In the genomic region with DNA sequence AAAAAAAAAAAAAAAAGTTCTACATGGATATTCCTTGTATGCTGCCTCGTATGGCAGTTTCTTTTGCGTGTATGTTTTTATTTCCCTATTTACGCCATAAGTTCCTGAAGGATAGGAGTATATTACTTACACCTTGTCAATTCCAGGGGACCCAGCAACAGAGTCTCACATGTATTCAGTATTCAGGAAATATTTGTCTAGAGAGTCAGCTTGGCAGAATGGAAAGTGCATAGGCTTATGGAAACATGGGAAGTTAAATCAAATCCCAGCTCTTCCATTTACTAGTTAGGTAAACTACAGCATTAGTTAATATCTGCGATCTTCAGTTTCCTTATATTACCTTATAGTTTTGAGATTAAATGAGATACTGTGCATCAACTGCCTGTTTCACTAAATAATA, we compare ENCODE assay signal across 10 cellular contexts. TPM values are rescaled to one million over a fixed set of nuclear protein-coding genes. Genes with fewer than 3 reads are reported as not detected.
DNase-seq lines count a peak whose midpoint lies in the region; ATAC-seq and TF ChIP-seq lines count a peak whose summit lies in the region.
"Had no signal": no experiment of that assay in that cellular context is flagged by ENCODE, and none has a peak within 500 bp of the region (broad histone marks: within the 10 kb centered on the region; RNA-seq: fewer than 3 reads in every experiment).

No MANE protein-coding gene starts in this region.

- peak overlapping the region; percentile 88 for H3K27ac ChIP-seq in 22Rv1
- no peak overlapping the region for H3K27ac ChIP-seq in HEK293 (ENCODE audit: extremely low read depth, low read depth, low read length)
- peak overlapping the region; percentile 100 for H3K27ac ChIP-seq in VCaP
- H3K27ac ChIP-seq in lower lobe of right lung, result no peak overlapping the region

- no peaks in the 10 kb centered on the region for H3K36me3 ChIP-seq in HEK293 (ENCODE audit: control insufficient read depth in 2 of 2, insufficient read depth in 1 of 2, low read length in 2 of 2)
- no peaks in the 10 kb centered on the region for H3K36me3 ChIP-seq in lower lobe of right lung

- H3K4me1 ChIP-seq in HEK293 (ENCODE audit: control insufficient read depth, insufficient read depth, low read length), result peaks cover 8% of the 10 kb centered on the region
- peaks cover 6% of the 10 kb centered on the region for H3K4me1 ChIP-seq in lower lobe of right lung

- no peak overlapping the region for H3K4me3 Mint-ChIP-seq in activated T-helper 17 cell treated with anti-CD3 and anti-CD28 coated beads, Interleukin-2, amount 50 U/mL, for 72 hours

- DNase-seq in lung microvascular endothelial cell (ENCODE audit: low read depth in 2 of 2) (peak; percentile 28 to 63), lower lobe of right lung (no peak), GM03348 (ENCODE audit: low spot score) (no peak), NCI-H526 (lab: John Stamatoyannopoulos, UW) (no peak)

- CTCF ChIA-PET in HEK293 (lab: Yijun Ruan, JAX), result interaction anchor here (0.6 to 3.1 kb wide), 36 partner anchors 9 to 978 kb away, joined by 3 to 28 read pairs (median 4); a partner anchor contains a TSS

- POLR2A ChIA-PET in HEK293 (lab: Yijun Ruan, JAX), result no interaction called here

- no peaks in the 10 kb centered on the region for H3K9me3 Mint-ChIP-seq in activated T-helper 17 cell treated with anti-CD3 and anti-CD28 coated beads, Interleukin-2, amount 50 U/mL, for 72 hours

- no peak overlapping the region for H3K27ac Mint-ChIP-seq in activated T-helper 17 cell treated with anti-CD3 and anti-CD28 coated beads, Interleukin-2, amount 50 U/mL, for 72 hours

- no peaks in the 10 kb centered on the region for H3K27me3 Mint-ChIP-seq in activated T-helper 17 cell treated with anti-CD3 and anti-CD28 coated beads, Interleukin-2, amount 50 U/mL, for 72 hours

- H3K4me1 Mint-ChIP-seq in activated T-helper 17 cell treated with anti-CD3 and anti-CD28 coated beads, Interleukin-2, amount 50 U/mL, for 72 hours, result peaks cover 3% of the 10 kb centered on the region

- H3K9me3 ChIP-seq in HEK293 (ENCODE audit: control insufficient read depth, insufficient read depth, low read depth, low read length) (no peaks in the 10 kb centered on the region), lower lobe of right lung (no peaks in the 10 kb centered on the region)
- H3K9me3 ChIP-seq: Caco-2 had no signal

- TF ChIP-seq CTCF in 22Rv1 (IDR thresholded peaks at IDR 0.05) (no peak), HEK293 (tag by site-specific recombination; IDR thresholded peaks at IDR 0.05) (no peak), VCaP (conservative IDR thresholded peaks at IDR 0.05) (no peak), lower lobe of right lung (IDR thresholded peaks at IDR 0.05) (no peak)

- no peaks in the 10 kb centered on the region for H3K36me3 Mint-ChIP-seq in activated T-helper 17 cell treated with anti-CD3 and anti-CD28 coated beads, Interleukin-2, amount 50 U/mL, for 72 hours (ENCODE audit: low read depth)

- intact Hi-C loops in lower lobe of right lung (cut with DNase I), result no loop called here

- no peaks in the 10 kb centered on the region for H3K27me3 ChIP-seq in lower lobe of right lung (ENCODE audit: low read depth)

- no peak for ATAC-seq in lower lobe of right lung
- ATAC-seq in activated T-helper 17 cell treated with anti-CD3 and anti-CD28 coated beads, Interleukin-2, amount 50 U/mL, for 72 hours (replicated peaks), result no peak

- H3K4me3 ChIP-seq in HEK293 (ENCODE audit: low read depth, low read length) (no peak overlapping the region), lower lobe of right lung (no peak overlapping the region)

TF ChIP-seq in HEK293, 187 proteins besides CTCF, POLR2A, EP300 and RAD21:
- TF ChIP-seq ZNF664 (tag by site-specific recombination; IDR thresholded peaks at IDR 0.05) (peak; percentile 49; the same call in 1 of the 2 replicates), ZNF169 (tag by site-specific recombination; IDR thresholded peaks at IDR 0.05) (no peak)

RNA-seq across cellular contexts. Expression of a gene that starts 51.1 kb away (rescaled TPM):
- total RNA-seq in lung microvascular endothelial cell (not detected in 2 replicates), lower lobe of right lung (0.80 TPM)
- total RNA-seq in activated T-helper 17 cell treated with anti-CD3 and anti-CD28 coated beads, Interleukin-2, amount 50 U/mL, for 72 hours, result not detected
- total RNA-seq: Caco-2, HepG2 had no signal

Comparison
In these comparisons a context has a peak if more than half of its experiments do, and no peak if none do; other contexts are left out.
1. H3K27ac ChIP-seq: peak in 22Rv1 (single experiment) and VCaP (single experiment); none in HEK293 (single experiment) and lower lobe of right lung (single experiment).
2. DNase-seq: peak in lung microvascular endothelial cell (2 of 2); none in lower lobe of right lung (single experiment), GM03348 (single experiment) and NCI-H526 (0 of 2).